Comparison of ENCODE assay signal across 17 cellular contexts in the genomic region with DNA sequence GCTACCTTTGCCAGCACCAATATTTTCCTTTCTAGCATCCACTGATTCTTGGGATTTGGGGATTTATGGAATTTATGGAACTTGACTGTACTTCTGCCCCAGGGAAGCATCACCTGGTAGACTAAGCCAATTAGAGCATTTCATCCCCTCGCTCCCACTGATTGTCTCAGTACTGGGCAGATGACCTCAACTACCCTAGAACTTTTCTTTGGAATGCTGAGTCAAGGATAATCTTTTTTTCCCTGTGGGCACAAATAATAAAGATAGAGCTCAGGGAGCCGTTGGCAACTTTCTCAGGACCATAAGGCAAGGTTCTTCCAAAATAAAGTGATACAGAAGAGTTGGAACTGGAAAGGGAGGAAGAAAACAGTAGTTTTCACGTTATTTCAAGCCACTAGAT.
"Had no signal": no experiment of that assay in that cellular context is flagged by ENCODE, and none has a peak within 500 bp of the region (broad histone marks: within the 10 kb centered on the region; RNA-seq: fewer than 3 reads in every experiment).

No MANE protein-coding gene starts in this region.

- ATAC-seq: activated CD4-positive, alpha-beta T cell treated with anti-CD3 and anti-CD28 coated beads for 36 hours; effector memory CD8-positive, alpha-beta T cell; naive thymus-derived CD4-positive, alpha-beta T cell had no signal

- H3K27me3 Mint-ChIP-seq: activated CD4-positive, alpha-beta T cell treated with anti-CD3 and anti-CD28 coated beads for 36 hours; brain; effector memory CD8-positive, alpha-beta T cell had no signal

- H3K9me3 Mint-ChIP-seq: activated naive CD4-positive, alpha-beta T cell treated with anti-CD3 and anti-CD28 coated beads, Interleukin-2, amount 10 ng/mL, durations not matched to agents 7 days and 5 days; activated naive CD8-positive, alpha-beta T cell treated with anti-CD3 and anti-CD28 coated beads, Interleukin-2, amount 10 ng/mL, durations not matched to agents 7 days and 5 days; brain; mesothelial cell of epicardium had no signal

- H3K4me3 Mint-ChIP-seq: activated CD4-positive, alpha-beta T cell treated with anti-CD3 and anti-CD28 coated beads for 36 hours; activated naive CD4-positive, alpha-beta T cell treated with anti-CD3 and anti-CD28 coated beads, Interleukin-2, amount 10 ng/mL, durations not matched to agents 7 days and 5 days; activated naive CD8-positive, alpha-beta T cell treated with anti-CD3 and anti-CD28 coated beads, Interleukin-2, amount 10 ng/mL, durations not matched to agents 7 days and 5 days; brain; effector memory CD8-positive, alpha-beta T cell; mesothelial cell of epicardium; naive thymus-derived CD4-positive, alpha-beta T cell had no signal

- DNase-seq: activated CD4-positive, alpha-beta T cell treated with anti-CD3 and anti-CD28 coated beads for 36 hours; activated CD4-positive, CD25-positive, alpha-beta regulatory T cell; activated CD8-positive, alpha-beta memory T cell treated with anti-CD3 and anti-CD28 coated beads for 24 hours; activated effector memory CD4-positive, alpha-beta T cell treated with Interleukin-2 at 50 U/mL for 16 hours; activated naive CD4-positive, alpha-beta T cell treated with anti-CD3 and anti-CD28 coated beads, Interleukin-2, amount 10 ng/mL, durations not matched to agents 7 days and 5 days; activated naive CD8-positive, alpha-beta T cell treated with anti-CD3 and anti-CD28 coated beads, Interleukin-2, amount 10 ng/mL, durations not matched to agents 7 days and 5 days; cortex of kidney; effector memory CD8-positive, alpha-beta T cell; erythroblast; glutamatergic neuron; islet precursor cell; mammary epithelial cell; naive thymus-derived CD4-positive, alpha-beta T cell; spleen; stimulated activated naive CD4-positive, alpha-beta T cell treated with Interleukin-2 at 50 U/mL for 16 hours had no signal

- H3K4me1 Mint-ChIP-seq: activated CD4-positive, alpha-beta T cell treated with anti-CD3 and anti-CD28 coated beads for 36 hours; activated naive CD4-positive, alpha-beta T cell treated with anti-CD3 and anti-CD28 coated beads, Interleukin-2, amount 10 ng/mL, durations not matched to agents 7 days and 5 days; activated naive CD8-positive, alpha-beta T cell treated with anti-CD3 and anti-CD28 coated beads, Interleukin-2, amount 10 ng/mL, durations not matched to agents 7 days and 5 days; naive thymus-derived CD4-positive, alpha-beta T cell had no signal

- H3K36me3 Mint-ChIP-seq: activated naive CD4-positive, alpha-beta T cell treated with anti-CD3 and anti-CD28 coated beads, Interleukin-2, amount 10 ng/mL, durations not matched to agents 7 days and 5 days; activated naive CD8-positive, alpha-beta T cell treated with anti-CD3 and anti-CD28 coated beads, Interleukin-2, amount 10 ng/mL, durations not matched to agents 7 days and 5 days; brain; mesothelial cell of epicardium; naive thymus-derived CD4-positive, alpha-beta T cell had no signal

- H3K27ac Mint-ChIP-seq: activated CD4-positive, alpha-beta T cell treated with anti-CD3 and anti-CD28 coated beads for 36 hours; activated naive CD4-positive, alpha-beta T cell treated with anti-CD3 and anti-CD28 coated beads, Interleukin-2, amount 10 ng/mL, durations not matched to agents 7 days and 5 days; activated naive CD8-positive, alpha-beta T cell treated with anti-CD3 and anti-CD28 coated beads, Interleukin-2, amount 10 ng/mL, durations not matched to agents 7 days and 5 days; effector memory CD8-positive, alpha-beta T cell; naive thymus-derived CD4-positive, alpha-beta T cell had no signal
